Comparison of ENCODE assay signal across 22 cellular contexts in genomic region chr6:107550241-107550840, GRCh38.
DNase-seq lines count a peak whose midpoint lies in the region; ATAC-seq and TF ChIP-seq lines count a peak whose summit lies in the region.
"Had no signal": no experiment of that assay in that cellular context is flagged by ENCODE, and none has a peak within 500 bp of the region (broad histone marks: within the 10 kb centered on the region; RNA-seq: fewer than 3 reads in every experiment).

No MANE protein-coding gene starts in this region.

- no peak for ATAC-seq in WTC11
- ATAC-seq in naive B cell (ENCODE audit: low read depth in 2 of 2), result peak; percentile 58
- no peak for ATAC-seq in effector memory CD8-positive, alpha-beta T cell (replicated peaks)
- no peak for ATAC-seq in GM18511 (IDR thresholded peaks at IDR 0.05; ENCODE audit: unreplicated experiment)
- ATAC-seq: GM23338, mucosa of descending colon had no signal

- H3K36me3 Mint-ChIP-seq in WTC11 (no peaks in the 10 kb centered on the region), naive B cell (no peaks in the 10 kb centered on the region)
- H3K36me3 Mint-ChIP-seq in effector memory CD8-positive, alpha-beta T cell (ENCODE audit: insufficient read depth), result no peaks in the 10 kb centered on the region
- H3K36me3 Mint-ChIP-seq: activated CD4-positive, alpha-beta memory T cell treated with anti-CD3 and anti-CD28 coated beads for 36 hours; CD4-positive, CD25-positive, alpha-beta regulatory T cell had no signal

- DNase-seq in COLO668 (lab: John Stamatoyannopoulos, UW; ENCODE audit: unreplicated experiment) (peak; percentile 55), NCI-H2107 treated with DMSO at 0.1 percent for 48 hours (lab: John Stamatoyannopoulos, UW; ENCODE audit: unreplicated experiment) (peak; percentile 71), WTC11 (ENCODE audit: low spot score) (no peak), naive B cell (no peak), cerebellar cortex (ENCODE audit: low spot score) (no peak), AG08395 (ENCODE audit: low spot score) (no peak)
- no peak for DNase-seq in effector memory CD8-positive, alpha-beta T cell
- DNase-seq: activated CD4-positive, alpha-beta memory T cell treated with anti-CD3 and anti-CD28 coated beads for 36 hours; activated gamma-delta T cell treated with Interleukin-2 at 50 U/mL for 16 hours; activated T-cell treated with anti-CD3 and anti-CD28 coated beads for 4 hours; amniotic stem cell; CD4-positive, CD25-positive, alpha-beta regulatory T cell; DND-41; mucosa of descending colon; NCI-H1436 treated with DMSO at 0.1 percent for 48 hours; NCI-H510A treated with DMSO at 0.1 percent for 48 hours; PC-9; stimulated activated CD4-positive, alpha-beta T cell treated with anti-CD3 and anti-CD28 coated beads, Interleukin-12 subunit alpha, Interleukin-12 subunit beta, amount 100 ng/mL, for 4 hours; T-helper 2 cell; WERI-Rb-1 had no signal

- POLR2A ChIA-PET in WTC11 (lab: Charles Lee), result no interaction called here

- H3K9me3 Mint-ChIP-seq in WTC11 (no peaks in the 10 kb centered on the region), naive B cell (no peaks in the 10 kb centered on the region)
- H3K9me3 Mint-ChIP-seq in effector memory CD8-positive, alpha-beta T cell, result no peaks in the 10 kb centered on the region
- H3K9me3 Mint-ChIP-seq: activated CD4-positive, alpha-beta memory T cell treated with anti-CD3 and anti-CD28 coated beads for 36 hours; CD4-positive, CD25-positive, alpha-beta regulatory T cell; GM23338 had no signal

- H3K4me3 Mint-ChIP-seq in WTC11 (no peak overlapping the region), naive B cell (peak overlapping the region in 5 of 8 donors; percentile 9 to 87 (median 40))
- H3K4me3 Mint-ChIP-seq in effector memory CD8-positive, alpha-beta T cell, result no peak overlapping the region
- H3K4me3 Mint-ChIP-seq: activated CD4-positive, alpha-beta memory T cell treated with anti-CD3 and anti-CD28 coated beads for 36 hours; CD4-positive, CD25-positive, alpha-beta regulatory T cell; GM23338 had no signal

- 0 out of 2 replicates have a peak overlapping the region, but pooled peaks have one; percentile 10 for H3K27ac Mint-ChIP-seq in WTC11
- H3K27ac Mint-ChIP-seq in naive B cell, result peak overlapping the region in 3 of 6 donors; percentile 24 to 78 (median 35)
- H3K27ac Mint-ChIP-seq in effector memory CD8-positive, alpha-beta T cell, result no peak overlapping the region
- H3K27ac Mint-ChIP-seq: activated CD4-positive, alpha-beta memory T cell treated with anti-CD3 and anti-CD28 coated beads for 36 hours; CD4-positive, CD25-positive, alpha-beta regulatory T cell; GM23338 had no signal

- TF ChIP-seq CTCF in WTC11 (IDR thresholded peaks at IDR 0.05), result no peak

- H3K27me3 Mint-ChIP-seq in WTC11 (ENCODE audit: low read depth), result no peaks in the 10 kb centered on the region
- peaks cover 0 to 6% (median under 1%) of the 10 kb centered on the region in 3 donors for H3K27me3 Mint-ChIP-seq in naive B cell
- H3K27me3 Mint-ChIP-seq in effector memory CD8-positive, alpha-beta T cell, result peaks cover 7 to 20% of the 10 kb centered on the region in 2 donors
- H3K27me3 Mint-ChIP-seq: activated CD4-positive, alpha-beta memory T cell treated with anti-CD3 and anti-CD28 coated beads for 36 hours had no signal

- CTCF ChIA-PET in WTC11 (lab: Charles Lee), result interaction anchor here (1.0 kb wide), 1 partner anchor 12 kb away, joined by 3 read pairs; no protein-coding TSS in a partner anchor

- peaks cover 18% of the 10 kb centered on the region for H3K4me1 Mint-ChIP-seq in WTC11
- H3K4me1 Mint-ChIP-seq in naive B cell, result peaks cover 19 to 24% (median 19%) of the 10 kb centered on the region in 3 donors
- no peaks in the 10 kb centered on the region for H3K4me1 Mint-ChIP-seq in effector memory CD8-positive, alpha-beta T cell (ENCODE audit: low read depth in 2 of 2)
- H3K4me1 Mint-ChIP-seq: CD4-positive, CD25-positive, alpha-beta regulatory T cell had no signal

TF ChIP-seq in WTC11, 78 proteins besides CTCF, POLR2A, EP300 and RAD21:
- no peak for TF ChIP-seq FOXJ3 (CRISPR knock-in tag; IDR thresholded peaks at IDR 0.05; ENCODE audit: borderline replicate concordance)
- TF ChIP-seq ZNF423 (CRISPR knock-in tag; IDR thresholded peaks at IDR 0.05), result no peak
- no peak for TF ChIP-seq NR1H2 (CRISPR knock-in tag; IDR thresholded peaks at IDR 0.05)
- no peak for TF ChIP-seq ZNF671 (CRISPR knock-in tag; IDR thresholded peaks at IDR 0.05)
- TF ChIP-seq FOXP1 (CRISPR knock-in tag; IDR thresholded peaks at IDR 0.05; ENCODE audit: borderline replicate concordance), result no peak
- TF ChIP-seq ETV6 (CRISPR knock-in tag; IDR thresholded peaks at IDR 0.05), result no peak
- TF ChIP-seq ELF4 (CRISPR knock-in tag; IDR thresholded peaks at IDR 0.05; ENCODE audit: low read depth), result no peak
- TF ChIP-seq TP53 (CRISPR knock-in tag; IDR thresholded peaks at IDR 0.05), result no peak
- TF ChIP-seq ZNF532 (CRISPR knock-in tag; IDR thresholded peaks at IDR 0.05; ENCODE audit: borderline replicate concordance), result no peak
TF ChIP-seq in WTC11: peak in this region for 0.

Comparison
In these comparisons a context has a peak if more than half of its experiments do, and no peak if none do; other contexts are left out.
1. DNase-seq: peak in COLO668 (single experiment) and NCI-H2107 treated with DMSO at 0.1 percent for 48 hours (single experiment); none in WTC11 (single experiment), naive B cell (single experiment), effector memory CD8-positive, alpha-beta T cell (0 of 3), cerebellar cortex (single experiment) and AG08395 (single experiment).
2. ATAC-seq: peak in naive B cell (2 of 2); none in WTC11 (single experiment), effector memory CD8-positive, alpha-beta T cell (single experiment) and GM18511 (single experiment).
3. H3K4me3 Mint-ChIP-seq: peak in naive B cell (5 of 8); none in WTC11 (single experiment) and effector memory CD8-positive, alpha-beta T cell (0 of 2).